In genomic region chr18:76216096-76216495, GRCh38 we compare ENCODE assay signal across 21 cellular contexts.
DNase-seq lines count a peak whose midpoint lies in the region; ATAC-seq, FAIRE-seq and TF ChIP-seq lines count a peak whose summit lies in the region.
"Had no signal": no experiment of that assay in that cellular context is flagged by ENCODE, and none has a peak within 500 bp of the region (broad histone marks: within the 10 kb centered on the region; RNA-seq: fewer than 3 reads in every experiment).

No MANE protein-coding gene starts in this region.

- H2AK9ac ChIP-seq in IMR-90 (replicated peaks; ENCODE audit: low read depth, low read length, poor library complexity), result no peak overlapping the region

- H4K91ac ChIP-seq in IMR-90 (ENCODE audit: insufficient read depth, low read depth, low read length) (no peak overlapping the region), H1 (replicated peaks; ENCODE audit: insufficient read length, low read length) (no peak overlapping the region)

- no peaks in the 10 kb centered on the region for H3K4me1 ChIP-seq in A549
- H3K4me1 ChIP-seq in IMR-90 (ENCODE audit: control insufficient read depth, insufficient read depth, low read length), result no peaks in the 10 kb centered on the region
- no peaks in the 10 kb centered on the region for H3K4me1 ChIP-seq in H1 (replicated peaks in 1 of 4; ENCODE audit: control insufficient read depth in 3 of 4, insufficient read depth in 4 of 4, low read length in 3 of 4)
- no peaks in the 10 kb centered on the region for H3K4me1 ChIP-seq in uterus
- H3K4me1 ChIP-seq: Caco-2 had no signal

- H3K23me2 ChIP-seq in H1 (ENCODE audit: low read depth, low read length), result no peaks in the 10 kb centered on the region

- POLR2A ChIA-PET in A549 (lab: Yijun Ruan, JAX) (no interaction called here), IMR-90 (lab: Charles Lee; ENCODE audit: unreplicated experiment) (no interaction called here), H1 (lab: Charles Lee; ENCODE audit: partially characterized antibody) (no interaction called here)

- H3K27ac ChIP-seq in A549 (no peak overlapping the region), IMR-90 (ENCODE audit: insufficient read depth, low read length) (no peak overlapping the region), H1 (ENCODE audit: low read depth, low read length) (no peak overlapping the region), uterus (no peak overlapping the region)
- H3K27ac ChIP-seq: BLaER1 treated with 17β-estradiol and CSF1 and Interleukin-3, amounts not matched to agents 10 nM and 100 nM; C4-2B had no signal

- CTCF ChIA-PET in A549 (lab: Yijun Ruan, JAX), result no interaction called here
- CTCF ChIA-PET in IMR-90 (lab: Yijun Ruan, JAX), result no interaction called here
- CTCF ChIA-PET in H1 (lab: Charles Lee; ENCODE audit: partially characterized antibody), result no interaction called here

- intact Hi-C loops in IMR-90 (cut with micrococcal nuclease) (no loop called here), uterus (cut with DNase I; ENCODE audit: low total_unique reads) (no loop called here)

- TF ChIP-seq CTCF in A549 (IDR thresholded peaks at IDR 0.05), result no peak
- no peak for TF ChIP-seq CTCF in IMR-90 (conservative IDR thresholded peaks at IDR 0.05; ENCODE audit: low read depth, low read length)
- TF ChIP-seq CTCF in H1 (IDR thresholded peaks at IDR 0.05; ENCODE audit: control extremely low read depth in 1 of 3, insufficient read depth in 1 of 3, low read depth in 1 of 3, low read length in 3 of 3), result no peak
- TF ChIP-seq CTCF in uterus (IDR thresholded peaks at IDR 0.05), result no peak

- H2BK15ac ChIP-seq in IMR-90 (ENCODE audit: low read depth, low read length) (no peak overlapping the region), H1 (ENCODE audit: low read length) (no peak overlapping the region)

- no peaks in the 10 kb centered on the region for H3K79me2 ChIP-seq in H1 (ENCODE audit: control insufficient read depth in 1 of 2, insufficient read depth in 2 of 2, low read length in 2 of 2)

- no peaks in the 10 kb centered on the region for H3K9me3 ChIP-seq in A549
- no peaks in the 10 kb centered on the region for H3K9me3 ChIP-seq in IMR-90 (ENCODE audit: control insufficient read depth, insufficient read depth, low read length)
- 0 out of 4 replicates have a peak, but pooled peaks cover 0 to 3% of the 10 kb centered on the region in 2 experiments for H3K9me3 ChIP-seq in H1 (ENCODE audit: insufficient read depth in 2 of 2, low read depth in 1 of 2, low read length in 1 of 2)
- H3K9me3 ChIP-seq in uterus, result no peaks in the 10 kb centered on the region
- H3K9me3 ChIP-seq: Caco-2 had no signal

- no peak for FAIRE-seq in A549 (lab: Jason Lieb, UNC)
- FAIRE-seq in H1 (lab: Jason Lieb, UNC), result no peak
- FAIRE-seq: A204.1, GM12878, GM12892, GM18507 had no signal

- no peaks in the 10 kb centered on the region for H3K9me1 ChIP-seq in IMR-90 (ENCODE audit: insufficient read depth, low read length)

- no peak for TF ChIP-seq EP300 in A549 (IDR thresholded peaks at IDR 0.05)
- TF ChIP-seq EP300 in H1 (IDR thresholded peaks at IDR 0.05; ENCODE audit: borderline replicate concordance in 1 of 2, low read depth in 2 of 2, low read length in 2 of 2), result no peak

- H4K8ac ChIP-seq in IMR-90 (ENCODE audit: low read depth in 2 of 2, low read length in 2 of 2) (no peak overlapping the region), H1 (ENCODE audit: extremely low read depth, insufficient read depth, low read length) (no peak overlapping the region)

- H3K4me2 ChIP-seq in A549 (no peak overlapping the region), IMR-90 (ENCODE audit: low read depth, low read length) (no peak overlapping the region), H1 (ENCODE audit: insufficient read depth in 1 of 2, low read depth in 2 of 2, low read length in 2 of 2) (no peak overlapping the region)
- H3K4me2 ChIP-seq: BLaER1 treated with 17β-estradiol and CSF1 and Interleukin-3, amounts not matched to agents 10 nM and 100 nM had no signal

- H2AK5ac ChIP-seq in IMR-90 (ENCODE audit: low read depth, low read length) (no peak overlapping the region), H1 (ENCODE audit: low read depth, low read length) (no peak overlapping the region)

- H3K79me1 ChIP-seq in IMR-90 (ENCODE audit: low read depth in 1 of 2, low read length in 2 of 2), result no peaks in the 10 kb centered on the region
- no peaks in the 10 kb centered on the region for H3K79me1 ChIP-seq in H1 (ENCODE audit: low read depth, low read length)

- in situ Hi-C loops in IMR-90 (cut with MboI; ENCODE audit: low sequenced_read_pairs), result no loop called here

- BruUV-seq in IMR-90 (replicated peaks; lab: Mats Ljungman, UMichigan), result no TSS peak

- H2BK5ac ChIP-seq in IMR-90 (ENCODE audit: low read depth, low read length, poor library complexity, severe bottlenecking) (no peak overlapping the region), H1 (ENCODE audit: low read depth, low read length) (no peak overlapping the region)

- H3K27me3 ChIP-seq in IMR-90 (ENCODE audit: control insufficient read depth, insufficient read depth, low read length), result no peaks in the 10 kb centered on the region
- H3K27me3 ChIP-seq in H1 (replicated peaks in 1 of 4; ENCODE audit: control insufficient read depth in 3 of 4, extremely low read depth in 1 of 4, insufficient read depth in 3 of 4, low read length in 3 of 4), result no peaks in the 10 kb centered on the region
- no peaks in the 10 kb centered on the region for H3K27me3 ChIP-seq in uterus
- H3K27me3 ChIP-seq: BLaER1 treated with 17β-estradiol and CSF1 and Interleukin-3, amounts not matched to agents 10 nM and 100 nM had no signal

- no peak overlapping the region for H2AFZ ChIP-seq in IMR-90 (replicated peaks; ENCODE audit: low read length, poor library complexity)
- no peak overlapping the region for H2AFZ ChIP-seq in H1 (ENCODE audit: low read length)

- dilution Hi-C loops in IMR-90 (cut with HindIII; ENCODE audit: low sequenced_read_pairs, unreplicated experiment), result no loop called here

- DNase-seq in A549 (ENCODE audit: low read depth in 1 of 2, low spot score in 1 of 2), result no peak
- DNase-seq in IMR-90, result no peak
- DNase-seq in H1 (ENCODE audit: low read depth in 1 of 2, low spot score in 2 of 2), result no peak
- no peak for DNase-seq in uterus
- no peak for DNase-seq in DMS53 (lab: John Stamatoyannopoulos, UW)
- DNase-seq: 8988T; AML-193; Caco-2; Calu3; CD4-positive, alpha-beta T cell; CD8-positive, alpha-beta T cell; DMS79; DND-41; EL; GDM1 had no signal

- ATAC-seq in A549 (no peak), IMR-90 (ENCODE audit: low read depth) (no peak)
- ATAC-seq: CD8-positive, alpha-beta T cell; GM12878 had no signal

- 0% methylated on average over 1 of the region's 1 CpG for WGBS in A549 (ENCODE audit: missing lambda C conversion rate)
- no CpG with 5 or more reads among the region's 1 CpG for WGBS in IMR-90 (ENCODE audit: extremely low coverage in 2 of 2, insufficient read length in 1 of 2), 2 experiments
- 93% methylated on average over 1 of the region's 1 CpG; no CpG with 5 or more reads in 1 of the 2 experiments for WGBS in H1 (ENCODE audit: extremely low coverage in 1 of 2, insufficient coverage in 1 of 2, insufficient read length in 1 of 2, insufficient replicate concordance in 2 of 2, low coverage in 1 of 2, low lambda C conversion rate in 2 of 2, missing lambda C conversion rate in 1 of 2), 2 experiments

- no peak overlapping the region for H4K5ac ChIP-seq in IMR-90 (ENCODE audit: low read depth, low read length)
- no peak overlapping the region for H4K5ac ChIP-seq in H1 (ENCODE audit: insufficient read length, low read depth, low read length)

- no peak overlapping the region for H2BK20ac ChIP-seq in IMR-90 (ENCODE audit: low read depth, low read length)
- H2BK20ac ChIP-seq in H1 (ENCODE audit: low read length), result no peak overlapping the region

- no peaks in the 10 kb centered on the region for H4K20me1 ChIP-seq in IMR-90 (ENCODE audit: insufficient read depth, low read length)
- no peaks in the 10 kb centered on the region for H4K20me1 ChIP-seq in H1 (replicated peaks in 1 of 2; ENCODE audit: control insufficient read depth in 1 of 2, insufficient read depth in 2 of 2, low read length in 2 of 2)
- H4K20me1 ChIP-seq: BLaER1 treated with 17β-estradiol and CSF1 and Interleukin-3, amounts not matched to agents 10 nM and 100 nM had no signal

- TF ChIP-seq RAD21 in A549 (conservative IDR thresholded peaks at IDR 0.05 in 1 of 2, IDR thresholded peaks at IDR 0.05 in 1 of 2) (no peak), IMR-90 (IDR thresholded peaks at IDR 0.05; ENCODE audit: low read length) (no peak), H1 (IDR thresholded peaks at IDR 0.05 in 1 of 2, conservative IDR thresholded peaks at IDR 0.05 in 1 of 2; ENCODE audit: low read depth in 2 of 2, low read length in 2 of 2) (no peak)

- no peak overlapping the region for H3K56ac ChIP-seq in IMR-90 (ENCODE audit: extremely low read depth, insufficient read depth, low read length)
- H3K56ac ChIP-seq in H1 (replicated peaks; ENCODE audit: insufficient read length, low read depth, low read length), result no peak overlapping the region

- no peak overlapping the region for H3K18ac ChIP-seq in IMR-90 (ENCODE audit: low read depth, low read length)
- no peak overlapping the region for H3K18ac ChIP-seq in H1 (ENCODE audit: extremely low read depth, low read length)

- H2BK12ac ChIP-seq in H1 (ENCODE audit: low read depth, low read length), result no peak overlapping the region

- H3K9ac ChIP-seq in IMR-90 (ENCODE audit: low read depth, low read length), result no peak overlapping the region
- no peak overlapping the region for H3K9ac ChIP-seq in H1 (replicated peaks in 1 of 4; ENCODE audit: extremely low read depth in 1 of 4, low read depth in 3 of 4, low read length in 3 of 4)
- H3K9ac ChIP-seq: BLaER1 treated with 17β-estradiol and CSF1 and Interleukin-3, amounts not matched to agents 10 nM and 100 nM had no signal

- no peak overlapping the region for H3K4ac ChIP-seq in IMR-90 (ENCODE audit: low read depth, low read length)
- H3K4ac ChIP-seq in H1 (replicated peaks; ENCODE audit: insufficient read length, low read depth, low read length), result no peak overlapping the region

- H3K4me3 ChIP-seq in A549, result no peak overlapping the region
- H3K4me3 ChIP-seq in IMR-90 (ENCODE audit: insufficient read depth, low read depth, low read length), result no peak overlapping the region
- H3K4me3 ChIP-seq in H1 (ENCODE audit: extremely low read depth in 1 of 4, insufficient read depth in 2 of 4, low read depth in 3 of 4, low read length in 4 of 4), result no peak overlapping the region
- no peak overlapping the region for H3K4me3 ChIP-seq in uterus
- H3K4me3 ChIP-seq: BLaER1 treated with 17β-estradiol and CSF1 and Interleukin-3, amounts not matched to agents 10 nM and 100 nM; GM12878 had no signal

- no peak overlapping the region for H3K14ac ChIP-seq in IMR-90 (replicated peaks; ENCODE audit: low read depth, low read length)
- H3K14ac ChIP-seq in H1 (ENCODE audit: insufficient read length), result no peak overlapping the region

- TF ChIP-seq POLR2A in A549 (IDR thresholded peaks at IDR 0.05; ENCODE audit: low read length), result no peak
- no peak for TF ChIP-seq POLR2A in IMR-90 (IDR thresholded peaks at IDR 0.05; ENCODE audit: low read depth, low read length)
- TF ChIP-seq POLR2A in H1 (IDR thresholded peaks at IDR 0.05; ENCODE audit: control extremely low read depth in 1 of 2, low read depth in 2 of 2, low read length in 2 of 2), result no peak
- no peak for TF ChIP-seq POLR2A in uterus (IDR thresholded peaks at IDR 0.05)

- H3K36me3 ChIP-seq in IMR-90 (ENCODE audit: control insufficient read depth, insufficient read depth, low read length) (no peaks in the 10 kb centered on the region), H1 (ENCODE audit: control insufficient read depth in 2 of 4, insufficient read depth in 4 of 4, low read length in 3 of 4) (no peaks in the 10 kb centered on the region), uterus (no peaks in the 10 kb centered on the region)
- H3K36me3 ChIP-seq: BLaER1 treated with 17β-estradiol and CSF1 and Interleukin-3, amounts not matched to agents 10 nM and 100 nM had no signal

- no peak overlapping the region for H2BK120ac ChIP-seq in IMR-90 (ENCODE audit: low read depth, low read length)
- no peak overlapping the region for H2BK120ac ChIP-seq in H1 (replicated peaks; ENCODE audit: low read depth, low read length)

- H3K23ac ChIP-seq in IMR-90 (ENCODE audit: low read depth, low read length), result no peak overlapping the region
- no peak overlapping the region for H3K23ac ChIP-seq in H1 (ENCODE audit: insufficient read length)

Comparison
In these comparisons a context has a peak if more than half of its experiments do, and no peak if none do; other contexts are left out.
1. Of the 18 proteins assayed by ChIP-seq in both H1 and A549: peak only in H1: none; only in A549: none; in both: MAFK; in neither: 17.